In genomic region chr3:106215047-106215446, GRCh38 we compare ENCODE assay signal across 16 cellular contexts.
DNase-seq lines count a peak whose midpoint lies in the region; ATAC-seq and TF ChIP-seq lines count a peak whose summit lies in the region.
"Had no signal": no experiment of that assay in that cellular context is flagged by ENCODE, and none has a peak within 500 bp of the region (broad histone marks: within the 10 kb centered on the region; RNA-seq: fewer than 3 reads in every experiment).

No MANE protein-coding gene starts in this region.

- H2AFZ ChIP-seq in IMR-90 (replicated peaks; ENCODE audit: low read length, poor library complexity) = no peak overlapping the region

- no peak overlapping the region for H3K9ac ChIP-seq in IMR-90 (ENCODE audit: low read depth, low read length)

- no peak overlapping the region for H2BK5ac ChIP-seq in IMR-90 (ENCODE audit: low read depth, low read length, poor library complexity, severe bottlenecking)

- peaks cover 15% of the 10 kb centered on the region for H3K36me3 Mint-ChIP-seq in activated CD4-positive, alpha-beta T cell treated with anti-CD3 and anti-CD28 coated beads, Interleukin-2, amount 10 ng/mL, durations not matched to agents 7 days and 5 days (ENCODE audit: low read depth)

- intact Hi-C loops in IMR-90 (cut with micrococcal nuclease) = no loop called here
- intact Hi-C loops in aorta (cut with DNase I) = no loop called here

- H3K9me3 Mint-ChIP-seq in activated CD4-positive, alpha-beta T cell treated with anti-CD3 and anti-CD28 coated beads, Interleukin-2, amount 10 ng/mL, durations not matched to agents 7 days and 5 days = peaks cover 32% of the 10 kb centered on the region

- DNase-seq in IMR-90 = peak; percentile 63
- no peak for DNase-seq in activated CD4-positive, alpha-beta T cell treated with anti-CD3 and anti-CD28 coated beads, Interleukin-2, amount 10 ng/mL, durations not matched to agents 7 days and 5 days
- DNase-seq in brain microvascular endothelial cell = peak; percentile 65
- DNase-seq in stimulated activated CD4-positive, alpha-beta T cell treated with anti-CD3 and anti-CD28 coated beads, Interleukin-4, amount 100 ng/mL, for 1 hour = peak; percentile 7
- DNase-seq in NOMO-1 (lab: John Stamatoyannopoulos, UW; ENCODE audit: unreplicated experiment in 2 of 2) = no peak
- DNase-seq in hepatic stellate cell (ENCODE audit: low spot score) = no peak
- no peak for DNase-seq in aorta
- DNase-seq: CD8-positive, alpha-beta T cell; cortex of kidney; HFFc6; midbrain; NCI-H1417; NCI-H526; SHP77 had no signal

- H3K27me3 ChIP-seq in IMR-90 (ENCODE audit: control insufficient read depth, insufficient read depth, low read length) (no peaks in the 10 kb centered on the region), brain microvascular endothelial cell (replicated peaks) (no peaks in the 10 kb centered on the region), aorta (ENCODE audit: control insufficient read depth in 1 of 2, insufficient read depth in 2 of 2, low read length in 1 of 2) (no peaks in the 10 kb centered on the region)
- H3K27me3 ChIP-seq: tibial nerve had no signal

- H4K5ac ChIP-seq in IMR-90 (ENCODE audit: low read depth, low read length) = no peak overlapping the region

- H3K27me3 Mint-ChIP-seq in activated CD4-positive, alpha-beta T cell treated with anti-CD3 and anti-CD28 coated beads, Interleukin-2, amount 10 ng/mL, durations not matched to agents 7 days and 5 days = no peaks in the 10 kb centered on the region
- H3K27me3 Mint-ChIP-seq: progenitor cell of endocrine pancreas had no signal

- no peak overlapping the region for H2AK9ac ChIP-seq in IMR-90 (replicated peaks; ENCODE audit: low read depth, low read length, poor library complexity)

- no peak overlapping the region for H3K4me3 Mint-ChIP-seq in activated CD4-positive, alpha-beta T cell treated with anti-CD3 and anti-CD28 coated beads, Interleukin-2, amount 10 ng/mL, durations not matched to agents 7 days and 5 days
- H3K4me3 Mint-ChIP-seq: CD8-positive, alpha-beta T cell; HFFc6 had no signal

- H3K79me1 ChIP-seq in IMR-90 (ENCODE audit: low read depth in 1 of 2, low read length in 2 of 2) = no peaks in the 10 kb centered on the region

- H3K14ac ChIP-seq in IMR-90 (replicated peaks; ENCODE audit: low read depth, low read length) = no peak overlapping the region

- H3K36me3 ChIP-seq in IMR-90 (ENCODE audit: control insufficient read depth, insufficient read depth, low read length) (no peaks in the 10 kb centered on the region), brain microvascular endothelial cell (replicated peaks) (no peaks in the 10 kb centered on the region), aorta (ENCODE audit: control insufficient read depth in 1 of 2, insufficient read depth in 2 of 2, low read length in 1 of 2) (no peaks in the 10 kb centered on the region)
- H3K36me3 ChIP-seq: tibial nerve had no signal

- H3K4me1 ChIP-seq in IMR-90 (ENCODE audit: control insufficient read depth, insufficient read depth, low read length) = no peaks in the 10 kb centered on the region; the same call in 1 of the 2 replicates
- H3K4me1 ChIP-seq in aorta (ENCODE audit: control insufficient read depth in 1 of 2, insufficient read depth in 2 of 2, low read length in 2 of 2) = no peaks in the 10 kb centered on the region
- H3K4me1 ChIP-seq: tibial nerve had no signal

- H2BK20ac ChIP-seq in IMR-90 (ENCODE audit: low read depth, low read length) = no peak overlapping the region

- no peak for TF ChIP-seq RAD21 in IMR-90 (IDR thresholded peaks at IDR 0.05; ENCODE audit: low read length)

- no peak overlapping the region for H4K8ac ChIP-seq in IMR-90 (ENCODE audit: low read depth in 2 of 2, low read length in 2 of 2)

- BruUV-seq in IMR-90 (replicated peaks; lab: Mats Ljungman, UMichigan) = no TSS peak

- H3K56ac ChIP-seq in IMR-90 (ENCODE audit: extremely low read depth, insufficient read depth, low read length) = no peak overlapping the region

- no peak for TF ChIP-seq POLR2A in IMR-90 (IDR thresholded peaks at IDR 0.05; ENCODE audit: low read depth, low read length)

- H2BK120ac ChIP-seq in IMR-90 (ENCODE audit: low read depth, low read length) = no peak overlapping the region

- no peaks in the 10 kb centered on the region for H4K20me1 ChIP-seq in IMR-90 (ENCODE audit: insufficient read depth, low read length)

- peaks cover 28% of the 10 kb centered on the region for H3K4me1 Mint-ChIP-seq in activated CD4-positive, alpha-beta T cell treated with anti-CD3 and anti-CD28 coated beads, Interleukin-2, amount 10 ng/mL, durations not matched to agents 7 days and 5 days

- CTCF ChIA-PET in IMR-90 (lab: Yijun Ruan, JAX) = no interaction called here
- CTCF ChIA-PET in activated CD4-positive, alpha-beta T cell treated with anti-CD3 and anti-CD28 coated beads, Interleukin-2, amount 10 ng/mL, durations not matched to agents 7 days and 5 days (lab: Charles Lee) = interaction anchor here (0.5 to 1.8 kb wide), 5 partner anchors 9 to 363 kb away, joined by 3 to 5 read pairs (median 4); no protein-coding TSS in a partner anchor

- H2BK15ac ChIP-seq in IMR-90 (ENCODE audit: low read depth, low read length) = no peak overlapping the region

- no peak overlapping the region for H2AK5ac ChIP-seq in IMR-90 (ENCODE audit: low read depth, low read length)

- no CpG with 5 or more reads among the region's 1 CpG for WGBS in IMR-90 (ENCODE audit: extremely low coverage in 2 of 2, insufficient read length in 1 of 2), 2 experiments
- 94 to 95% methylated on average over 1 of the region's 1 CpG for WGBS in aorta, 2 donors

- H3K9me3 ChIP-seq in IMR-90 (ENCODE audit: control insufficient read depth, insufficient read depth, low read length) = no peaks in the 10 kb centered on the region
- no peaks in the 10 kb centered on the region for H3K9me3 ChIP-seq in aorta (ENCODE audit: control insufficient read depth, low read length)

- H3K4me3 ChIP-seq in IMR-90 (ENCODE audit: insufficient read depth, low read depth, low read length) (no peak overlapping the region), brain microvascular endothelial cell (ENCODE audit: low read depth, low read length) (no peak overlapping the region), aorta (ENCODE audit: low read length in 2 of 2) (no peak overlapping the region)
- H3K4me3 ChIP-seq: tibial nerve had no signal

- H3K23ac ChIP-seq in IMR-90 (ENCODE audit: low read depth, low read length) = 0 out of 2 replicates have a peak overlapping the region, but pooled peaks have one; percentile 33

- no peak for TF ChIP-seq CTCF in IMR-90 (conservative IDR thresholded peaks at IDR 0.05; ENCODE audit: low read depth, low read length)
- TF ChIP-seq CTCF in brain microvascular endothelial cell (IDR thresholded peaks at IDR 0.05; ENCODE audit: low read depth, low read length, missing control alignments) = no peak

- H3K27ac ChIP-seq in IMR-90 (ENCODE audit: insufficient read depth, low read length) (no peak overlapping the region), brain microvascular endothelial cell (no peak overlapping the region), aorta (ENCODE audit: low read depth in 1 of 2, low read length in 2 of 2) (no peak overlapping the region)
- H3K27ac ChIP-seq: tibial nerve had no signal

- no peak overlapping the region; the same call in 1 of the 2 replicates for H3K4me2 ChIP-seq in IMR-90 (ENCODE audit: low read depth, low read length)

- H3K18ac ChIP-seq in IMR-90 (ENCODE audit: low read depth, low read length) = no peak overlapping the region

- no peak overlapping the region for H3K4ac ChIP-seq in IMR-90 (ENCODE audit: low read depth, low read length)

- POLR2A ChIA-PET in IMR-90 (lab: Charles Lee; ENCODE audit: unreplicated experiment) = no interaction called here
- POLR2A ChIA-PET in activated CD4-positive, alpha-beta T cell treated with anti-CD3 and anti-CD28 coated beads, Interleukin-2, amount 10 ng/mL, durations not matched to agents 7 days and 5 days (lab: Charles Lee) = interaction anchor here (0.6 kb wide), 1 partner anchor 588 kb away, joined by 3 read pairs; no protein-coding TSS in a partner anchor

- peak overlapping the region; percentile 28 for H3K27ac Mint-ChIP-seq in activated CD4-positive, alpha-beta T cell treated with anti-CD3 and anti-CD28 coated beads, Interleukin-2, amount 10 ng/mL, durations not matched to agents 7 days and 5 days
- H3K27ac Mint-ChIP-seq: CD8-positive, alpha-beta T cell; HFFc6; progenitor cell of endocrine pancreas had no signal

- no peak for ATAC-seq in IMR-90 (ENCODE audit: low read depth)
- no peak for ATAC-seq in aorta (ENCODE audit: low FRiP score)
- ATAC-seq: CD8-positive, alpha-beta T cell had no signal

- in situ Hi-C loops in IMR-90 (cut with MboI; ENCODE audit: low sequenced_read_pairs) (no loop called here), brain microvascular endothelial cell (cut with HindIII; ENCODE audit: low pct_ligation_motif_present, low sequenced_read_pairs) (no loop called here)

- H3K9me1 ChIP-seq in IMR-90 (ENCODE audit: insufficient read depth, low read length) = no peaks in the 10 kb centered on the region

- H4K91ac ChIP-seq in IMR-90 (ENCODE audit: insufficient read depth, low read depth, low read length) = no peak overlapping the region

- dilution Hi-C loops in IMR-90 (cut with HindIII; ENCODE audit: low sequenced_read_pairs, unreplicated experiment) = no loop called here

TF ChIP-seq in IMR-90, 13 proteins besides CTCF, POLR2A, EP300 and RAD21 (continues in another document):
- TF ChIP-seq RCOR1 (IDR thresholded peaks at IDR 0.05; ENCODE audit: insufficient replicate concordance, low read length) (no peak), MAZ (IDR thresholded peaks at IDR 0.05; ENCODE audit: borderline replicate concordance, low read depth, low read length) (no peak), MAFK (IDR thresholded peaks at IDR 0.05; ENCODE audit: low read depth, low read length) (no peak), CHD1 (IDR thresholded peaks at IDR 0.05; ENCODE audit: low read depth, low read length) (no peak), FOS (IDR thresholded peaks at IDR 0.05; ENCODE audit: low read depth, low read length) (no peak), USF2 (IDR thresholded peaks at IDR 0.05; ENCODE audit: low read depth, low read length) (no peak)

Comparison
In these comparisons a context has a peak if more than half of its experiments do, and no peak if none do; other contexts are left out.
1. DNase-seq: peak in IMR-90 (single experiment), brain microvascular endothelial cell (single experiment) and stimulated activated CD4-positive, alpha-beta T cell treated with anti-CD3 and anti-CD28 coated beads, Interleukin-4, amount 100 ng/mL, for 1 hour (single experiment); none in activated CD4-positive, alpha-beta T cell treated with anti-CD3 and anti-CD28 coated beads, Interleukin-2, amount 10 ng/mL, durations not matched to agents 7 days and 5 days (single experiment), NOMO-1 (0 of 2), hepatic stellate cell (single experiment) and aorta (0 of 2).